8 cellular contexts compared by ENCODE assay signal in the genomic region with DNA sequence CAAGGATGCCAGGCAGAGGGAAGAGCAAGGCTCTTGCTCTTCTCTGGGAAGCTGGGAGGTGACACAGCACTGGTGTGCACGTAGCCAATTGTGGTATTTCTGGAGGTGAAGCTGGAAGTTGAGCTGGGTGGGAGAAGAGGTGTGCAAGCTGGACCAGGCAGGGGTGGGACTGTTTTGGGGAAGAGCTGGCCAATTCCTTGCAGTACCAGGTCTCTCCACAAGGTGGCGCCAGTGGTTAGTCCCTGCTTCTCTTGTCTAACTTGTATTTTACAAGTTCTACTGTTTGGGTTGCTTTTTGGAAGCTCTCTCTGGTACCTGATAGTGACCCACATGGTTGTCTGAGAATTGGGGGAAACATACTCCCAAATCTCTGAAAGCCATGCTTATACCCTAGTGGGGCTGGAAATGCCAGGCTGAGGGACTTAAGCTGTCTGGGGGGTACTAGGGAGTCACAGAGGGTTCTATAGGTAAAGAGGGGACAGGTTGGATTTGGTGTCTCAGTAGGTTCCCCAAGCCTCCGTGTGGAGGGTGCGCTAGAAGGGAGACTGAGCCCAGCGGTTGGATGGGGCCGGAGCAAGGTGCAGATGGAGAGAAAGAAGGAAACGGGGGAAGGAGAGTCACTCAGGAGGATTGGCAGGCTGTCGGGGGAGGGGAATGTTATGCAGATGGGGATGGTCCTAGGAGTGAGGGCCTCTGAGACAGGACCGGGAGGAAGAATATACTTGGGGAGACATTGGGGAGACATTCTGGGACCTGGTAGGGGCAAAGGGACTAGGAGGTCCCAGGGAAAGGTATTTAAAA. TPM values are rescaled to one million over a fixed set of nuclear protein-coding genes. Genes with fewer than 3 reads are reported as not detected.
DNase-seq lines count a peak whose midpoint lies in the region; ATAC-seq and TF ChIP-seq lines count a peak whose summit lies in the region.

No MANE protein-coding gene starts in this region.

- no peaks in the 10 kb centered on the region for H3F3A ChIP-seq in smooth muscle cell (ENCODE audit: low read depth)

- H2AK5ac ChIP-seq in H9 (ENCODE audit: insufficient read length, low read length): no peak overlapping the region

- no peak overlapping the region for H3K18ac ChIP-seq in H9 (ENCODE audit: insufficient read length, low read depth, low read length)

- peaks cover 2% of the 10 kb centered on the region for H3K27me3 Mint-ChIP-seq in H9 (ENCODE audit: low read depth)

- H3K4me2 ChIP-seq in H9 (ENCODE audit: insufficient read depth, insufficient read length, low read length) (no peak overlapping the region), smooth muscle cell (no peak overlapping the region)

- no peak overlapping the region for H3K23ac ChIP-seq in H9 (ENCODE audit: insufficient read length, low read depth, low read length)

- H3K27me3 ChIP-seq in H9 (ENCODE audit: insufficient read depth, low read length) (no peaks in the 10 kb centered on the region), adipocyte (replicated peaks; ENCODE audit: control insufficient read depth, insufficient read depth, low read length) (peaks cover 5% of the 10 kb centered on the region), smooth muscle cell (ENCODE audit: low read depth) (no peaks in the 10 kb centered on the region)

- no peak overlapping the region for H3K14ac ChIP-seq in H9 (ENCODE audit: insufficient read depth, low read length)

- TF ChIP-seq CTCF in H9 (conservative IDR thresholded peaks at IDR 0.05) (peak; percentile 99), smooth muscle cell (IDR thresholded peaks at IDR 0.05; ENCODE audit: borderline replicate concordance, insufficient read depth, poor library complexity, severe bottlenecking) (peak; percentile 94)

- H3K79me2 ChIP-seq in H9 (ENCODE audit: insufficient read depth, low read length) (no peaks in the 10 kb centered on the region), smooth muscle cell (ENCODE audit: low read depth) (no peaks in the 10 kb centered on the region)

- H2BK5ac ChIP-seq in H9 (ENCODE audit: insufficient read length, low read length): no peak overlapping the region

- H2AFZ ChIP-seq in H9 (ENCODE audit: low read length) (no peak overlapping the region), smooth muscle cell (ENCODE audit: low read depth) (no peak overlapping the region)

- H3K4me3 Mint-ChIP-seq in H9: peak overlapping the region in 1 of 2 experiments; percentile 3; a peak in 1 of 5 replicates

- H3K4me1 Mint-ChIP-seq in H9: peaks cover 42 to 51% of the 10 kb centered on the region in 2 experiments

- H3K9ac ChIP-seq in H9 (ENCODE audit: extremely low read depth, insufficient read length, low read length) (no peak overlapping the region), adipocyte (ENCODE audit: low read length) (no peak overlapping the region), smooth muscle cell (ENCODE audit: low read depth) (no peak overlapping the region)

- DNase-seq in C1 segment of cervical spinal cord (lab: John Stamatoyannopoulos, UW) (peak in 12 of 14 donors; percentile 20 to 81 (median 62)), H9 (peak; percentile 75), SK-MEL-5 (ENCODE audit: low read depth, low spot score) (peak; percentile 72), adipocyte (ENCODE audit: low read depth) (peak; percentile 67), left ventricle myocardium superior (peak; percentile 72), smooth muscle cell (lab: John Stamatoyannopoulos, UW; ENCODE audit: unreplicated experiment) (no peak)

- H3K27ac Mint-ChIP-seq in H9: peak overlapping the region in 1 of 3 experiments; percentile 65; a peak in 3 of 7 replicates

- H3K23me2 ChIP-seq in H9 (ENCODE audit: insufficient read length, low read depth, low read length, poor library complexity, severe bottlenecking): peaks cover 10% of the 10 kb centered on the region

- H3K36me3 Mint-ChIP-seq in H9 (ENCODE audit: insufficient read depth in 1 of 3, low read depth in 3 of 3): no peaks in the 10 kb centered on the region; a peak in 3 of 7 replicates

- H3K36me3 ChIP-seq in adipocyte (ENCODE audit: control insufficient read depth, insufficient read depth, low read length, severe bottlenecking) (no peaks in the 10 kb centered on the region), smooth muscle cell (ENCODE audit: low read depth) (no peaks in the 10 kb centered on the region)

- ATAC-seq in left ventricle myocardium superior: no peak
- no peak for ATAC-seq in HG02840 (IDR thresholded peaks at IDR 0.05; ENCODE audit: low FRiP score, unreplicated experiment)
- no peak for ATAC-seq in GM21723 (IDR thresholded peaks at IDR 0.05; ENCODE audit: unreplicated experiment)

- H3K4me1 ChIP-seq in H9 (ENCODE audit: insufficient read depth, low read length) (peaks cover 5% of the 10 kb centered on the region; the same call in 1 of the 2 replicates), adipocyte (ENCODE audit: control insufficient read depth, insufficient read depth, low read length) (peaks cover 20% of the 10 kb centered on the region), smooth muscle cell (ENCODE audit: low read depth) (no peaks in the 10 kb centered on the region)

- in situ Hi-C loops in SK-MEL-5 (cut with HindIII; ENCODE audit: low pct_unique_long_range_greater_than_20kb, low sequenced_read_pairs): no loop called here

- H3T11ph ChIP-seq in H9 (ENCODE audit: low read length): no peak overlapping the region

- H2BK120ac ChIP-seq in H9 (ENCODE audit: low read depth, low read length, poor library complexity, severe bottlenecking): no peak overlapping the region

- no CpG with 5 or more reads among the region's 9 CpGs for WGBS in H9 (ENCODE audit: extremely low coverage, insufficient read length, low lambda C conversion rate)
- 65% methylated on average over 9 of the region's 9 CpGs for WGBS in smooth muscle cell (ENCODE audit: low lambda C conversion rate)

- intact Hi-C loops in left ventricle myocardium superior (cut with micrococcal nuclease): no loop called here

- no peak overlapping the region for H4K91ac ChIP-seq in H9 (ENCODE audit: insufficient read length, low read depth, low read length)

- H4K8ac ChIP-seq in H9 (replicated peaks; ENCODE audit: insufficient read length, low read depth, low read length): no peak overlapping the region

- H3K79me1 ChIP-seq in H9 (ENCODE audit: insufficient read depth, low read depth, low read length, poor library complexity, severe bottlenecking): no peaks in the 10 kb centered on the region

- no peak overlapping the region for H2BK20ac ChIP-seq in H9 (ENCODE audit: low read depth, low read length, poor library complexity, severe bottlenecking)

- H3K4me3 ChIP-seq in adipocyte (ENCODE audit: low read length) (no peak overlapping the region), smooth muscle cell (no peak overlapping the region)

- H2BK15ac ChIP-seq in H9 (ENCODE audit: low read depth, low read length): no peak overlapping the region

- H3K4ac ChIP-seq in H9 (ENCODE audit: low read depth, low read length): no peak overlapping the region

- H3K27ac ChIP-seq in H9 (ENCODE audit: insufficient read length, low read depth, low read length) (no peak overlapping the region), smooth muscle cell (ENCODE audit: low read depth) (no peak overlapping the region)

- H3K9me3 Mint-ChIP-seq in H9: no peaks in the 10 kb centered on the region

- H4K20me1 ChIP-seq in H9 (ENCODE audit: control insufficient read depth, insufficient read depth, insufficient read length): peaks cover 4% of the 10 kb centered on the region
- no peaks in the 10 kb centered on the region for H4K20me1 ChIP-seq in smooth muscle cell (ENCODE audit: low read depth)

- no peak overlapping the region for H3K56ac ChIP-seq in H9 (ENCODE audit: insufficient read length, low read depth, low read length)

- H4K5ac ChIP-seq in H9 (ENCODE audit: insufficient read length, low read depth, low read length): no peak overlapping the region

- H3K9me3 ChIP-seq in H9 (ENCODE audit: control insufficient read depth, low read depth, low read length): no peaks in the 10 kb centered on the region
- no peaks in the 10 kb centered on the region for H3K9me3 ChIP-seq in adipocyte (ENCODE audit: control insufficient read depth, low read length)
- H3K9me3 ChIP-seq in smooth muscle cell (replicated peaks; ENCODE audit: low read depth): no peaks in the 10 kb centered on the region

- no peak overlapping the region for H2BK12ac ChIP-seq in H9 (ENCODE audit: insufficient read length, low read depth, low read length)

RNA-seq across cellular contexts. Expression of a gene that starts 3.0 kb away (rescaled TPM):
- 9.3 and 10.6 TPM in 2 replicates for total RNA-seq in H9 (2021)
- total RNA-seq in SK-MEL-5 (2014; rRNA removed; shearing (Covaris generic)): not detected in 2 replicates
- not detected in 2 replicates for polyA plus RNA-seq in SK-MEL-5 (2015; cell fraction: cytosol; rRNA removed)
- not detected in 2 replicates for polyA plus RNA-seq in SK-MEL-5 (2015; cell fraction: nucleus; rRNA removed)
- total RNA-seq in left ventricle myocardium superior: 9.8 TPM
- 1.9 and 4.1 TPM in 2 replicates for total RNA-seq in smooth muscle cell
- 1.3 and 6.6 TPM in 2 replicates for polyA plus RNA-seq in smooth muscle cell

RNA-seq across cellular contexts. Expression of a gene that starts 14.2 kb away (rescaled TPM):
- total RNA-seq in H9 (2021): 3.8 TPM in 2 replicates
- 0.21 and 1.3 TPM in 2 replicates for total RNA-seq in SK-MEL-5 (2014; rRNA removed; shearing (Covaris generic))
- polyA plus RNA-seq in SK-MEL-5 (2015; cell fraction: cytosol; rRNA removed): 2.4 and 2.5 TPM in 2 replicates
- polyA plus RNA-seq in SK-MEL-5 (2015; cell fraction: nucleus; rRNA removed): 0.62 and 3.0 TPM in 2 replicates
- total RNA-seq in left ventricle myocardium superior: 45.7 TPM
- 0.99 and 3.3 TPM in 2 replicates for total RNA-seq in smooth muscle cell
- 2.2 and 4.6 TPM in 2 replicates for polyA plus RNA-seq in smooth muscle cell

RNA-seq across cellular contexts. Expression of a gene that starts 44.4 kb away (rescaled TPM):
- total RNA-seq in H9 (2021) (125 and 126 TPM in 2 replicates), left ventricle myocardium superior (30.6 TPM), smooth muscle cell (19.4 and 27.6 TPM in 2 replicates)
- total RNA-seq in SK-MEL-5 (2014; rRNA removed; shearing (Covaris generic)): 18.8 and 20.6 TPM in 2 replicates
- polyA plus RNA-seq in SK-MEL-5 (2015; cell fraction: cytosol; rRNA removed): 80.2 and 93.1 TPM in 2 replicates
- polyA plus RNA-seq in SK-MEL-5 (2015; cell fraction: nucleus; rRNA removed): 71.9 and 92.5 TPM in 2 replicates
- polyA plus RNA-seq in smooth muscle cell: 59.6 and 74.1 TPM in 2 replicates
